Comparison of ENCODE assay signal across 1 cellular context in genomic region chr11:112785717-112786116, GRCh38.
TF ChIP-seq lines count a peak whose summit lies in the region.

No MANE protein-coding gene starts in this region.

TF ChIP-seq in IMR-90, 13 proteins besides CTCF, POLR2A, EP300 and RAD21:
- TF ChIP-seq ELK1 (IDR thresholded peaks at IDR 0.05; ENCODE audit: borderline replicate concordance, low read depth, low read length) (no peak), MXI1 (IDR thresholded peaks at IDR 0.05; ENCODE audit: borderline replicate concordance, low read depth, low read length) (no peak), RFX5 (IDR thresholded peaks at IDR 0.05; ENCODE audit: low read depth, low read length) (no peak), CHD1 (IDR thresholded peaks at IDR 0.05; ENCODE audit: low read depth, low read length) (no peak), FOS (IDR thresholded peaks at IDR 0.05; ENCODE audit: low read depth, low read length) (no peak), CEBPB (IDR thresholded peaks at IDR 0.05; ENCODE audit: low read depth, low read length) (no peak), MAFK (IDR thresholded peaks at IDR 0.05; ENCODE audit: low read depth, low read length) (no peak), MAZ (IDR thresholded peaks at IDR 0.05; ENCODE audit: borderline replicate concordance, low read depth, low read length) (no peak), BHLHE40 (IDR thresholded peaks at IDR 0.05; ENCODE audit: low read depth, low read length) (no peak), USF2 (IDR thresholded peaks at IDR 0.05; ENCODE audit: low read depth, low read length) (no peak), NFE2L2 (IDR thresholded peaks at IDR 0.05; ENCODE audit: low read depth, low read length) (no peak), SMC3 (IDR thresholded peaks at IDR 0.05; ENCODE audit: low read depth, low read length) (no peak), RCOR1 (IDR thresholded peaks at IDR 0.05; ENCODE audit: insufficient replicate concordance, low read length) (no peak)
